Comparison of ENCODE assay signal across 9 cellular contexts in the genomic region with DNA sequence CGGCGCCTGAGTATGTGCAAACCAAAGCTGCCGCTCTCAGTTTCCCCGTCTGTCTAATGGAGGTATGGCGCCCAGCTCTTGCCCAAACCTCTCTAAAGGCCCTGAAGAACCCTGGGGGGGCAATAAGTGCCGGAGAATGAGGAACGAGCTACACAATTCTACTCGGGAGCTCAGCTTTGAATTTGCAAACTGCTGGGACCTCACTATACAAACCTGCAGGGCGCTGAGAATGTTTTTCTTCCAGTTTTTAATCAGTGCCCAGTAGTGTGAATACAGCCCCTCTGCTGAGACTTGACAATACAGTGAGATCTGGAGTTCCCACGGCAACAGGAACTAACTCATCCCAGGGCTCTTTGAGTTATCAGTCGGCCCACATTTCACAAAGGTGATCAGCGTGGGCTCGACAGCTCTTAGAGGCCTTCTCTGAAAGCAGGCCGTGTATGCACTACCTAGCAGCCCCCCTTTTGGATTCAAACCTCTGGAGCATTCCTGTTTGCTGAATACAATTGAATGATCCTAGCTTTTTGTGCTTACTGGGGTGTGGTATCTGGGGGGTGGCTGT. TPM values are rescaled to one million over a fixed set of nuclear protein-coding genes. Genes with fewer than 3 reads are reported as not detected.
DNase-seq lines count a peak whose midpoint lies in the region; ATAC-seq and TF ChIP-seq lines count a peak whose summit lies in the region.
"Had no signal": no experiment of that assay in that cellular context is flagged by ENCODE, and none has a peak within 500 bp of the region (broad histone marks: within the 10 kb centered on the region; RNA-seq: fewer than 3 reads in every experiment).

No MANE protein-coding gene starts in this region.

- peak overlapping the region; percentile 50 for H3K4ac ChIP-seq in trophoblast cell (ENCODE audit: low read depth, low read length)

- H2BK12ac ChIP-seq in trophoblast cell (ENCODE audit: low read length), result no peak overlapping the region

- intact Hi-C loops in heart right ventricle (cut with DNase I), result loop anchor here in 1 of 10 donors (5.0 to 10.0 kb wide), 2 partner anchors 40 to 418 kb away; a partner anchor contains a TSS
- intact Hi-C loops in cardiac septum (cut with DNase I), result loop anchor here (5.0 kb wide), 1 partner anchor 420 kb away; a partner anchor contains a TSS

- H3K36me3 Mint-ChIP-seq in T-helper 2 cell treated with Interferon-gamma antibody and Interleukin-4, amounts not matched to agents 5 μg/mL and 100 μg/mL, for 36 hours (ENCODE audit: low read depth), result peaks cover 31% of the 10 kb centered on the region

- peak overlapping the region; percentile 45 for H3K14ac ChIP-seq in trophoblast cell (ENCODE audit: low read length)

- H4K91ac ChIP-seq in trophoblast cell (ENCODE audit: low read depth, low read length), result peak overlapping the region; percentile 62

- peaks cover 0 to 47% (median 22%) of the 10 kb centered on the region in 9 donors for H3K36me3 ChIP-seq in heart right ventricle
- H3K36me3 ChIP-seq in trophoblast cell (ENCODE audit: control insufficient read depth in 1 of 2, insufficient read depth in 2 of 2, low read length in 2 of 2), result peaks cover 27 to 35% of the 10 kb centered on the region in 2 experiments

- H3K27me3 ChIP-seq in heart right ventricle, result no peaks in the 10 kb centered on the region
- no peaks in the 10 kb centered on the region for H3K27me3 ChIP-seq in trophoblast cell (ENCODE audit: insufficient read depth, low read length)

- H3K4me3 ChIP-seq in heart right ventricle (peak overlapping the region; percentile 65 to 90 (median 86)), fibroblast of mammary gland (ENCODE audit: control insufficient read depth, low read depth, low read length) (peak overlapping the region; percentile 57), trophoblast cell (ENCODE audit: low read depth, low read length) (peak overlapping the region; percentile 69)

- TF ChIP-seq CTCF in heart right ventricle (IDR thresholded peaks at IDR 0.05), result no peak
- no peak for TF ChIP-seq CTCF in fibroblast of mammary gland (conservative IDR thresholded peaks at IDR 0.05; ENCODE audit: control insufficient read depth, insufficient read depth, low read depth, low read length)

- WGBS in heart right ventricle, 2 donors, result 6 to 10% methylated on average over 14 of the region's 14 CpGs
- WGBS in trophoblast cell (ENCODE audit: extremely low coverage, insufficient coverage, insufficient read length), result no CpG with 5 or more reads among the region's 14 CpGs

- H2BK120ac ChIP-seq in trophoblast cell (ENCODE audit: insufficient read depth, low read length, poor library complexity), result peak overlapping the region; percentile 7

- peak overlapping the region; percentile 91 for H3K4me2 ChIP-seq in trophoblast cell (ENCODE audit: low read length)

- H2BK5ac ChIP-seq in trophoblast cell (ENCODE audit: low read depth, low read length, poor library complexity), result peak overlapping the region; percentile 47

- peak overlapping the region; percentile 59 for H2AFZ ChIP-seq in trophoblast cell (ENCODE audit: insufficient read depth, low read length, poor library complexity)

- H3K18ac ChIP-seq in trophoblast cell (ENCODE audit: low read length), result no peak overlapping the region

- peaks cover 2% of the 10 kb centered on the region for H3K79me2 ChIP-seq in trophoblast cell (ENCODE audit: control insufficient read depth, insufficient read depth, low read length, poor library complexity)

- no peaks in the 10 kb centered on the region for H3K27me3 Mint-ChIP-seq in T-helper 2 cell treated with Interferon-gamma antibody and Interleukin-4, amounts not matched to agents 5 μg/mL and 100 μg/mL, for 36 hours (ENCODE audit: low read depth)

- no peak overlapping the region for H2AK5ac ChIP-seq in trophoblast cell (ENCODE audit: low read length)

- no peak for ATAC-seq in heart right ventricle

- peaks cover 11% of the 10 kb centered on the region for H3K79me1 ChIP-seq in trophoblast cell (ENCODE audit: low read length)

- peak overlapping the region; percentile 98 for H3K27ac Mint-ChIP-seq in T-helper 2 cell treated with Interferon-gamma antibody and Interleukin-4, amounts not matched to agents 5 μg/mL and 100 μg/mL, for 36 hours

- H3K9me3 ChIP-seq in heart right ventricle (no peaks in the 10 kb centered on the region), trophoblast cell (ENCODE audit: insufficient read depth, low read depth, low read length) (no peaks in the 10 kb centered on the region)

- H4K12ac ChIP-seq in trophoblast cell (ENCODE audit: low read depth, low read length), result no peak overlapping the region

- H3K4me3 Mint-ChIP-seq in T-helper 2 cell treated with Interferon-gamma antibody and Interleukin-4, amounts not matched to agents 5 μg/mL and 100 μg/mL, for 36 hours, result peak overlapping the region; percentile 90

- H3K23ac ChIP-seq in trophoblast cell (ENCODE audit: low read length), result no peak overlapping the region

- DNase-seq in heart right ventricle (no peak), cardiac septum (ENCODE audit: low spot score) (no peak), fibroblast of mammary gland (ENCODE audit: low read depth) (no peak), trophoblast cell (no peak), SW 1271 (lab: John Stamatoyannopoulos, UW) (no peak), NCI-H446 treated with DMSO at 0.1 percent for 48 hours (lab: John Stamatoyannopoulos, UW) (no peak)
- DNase-seq in T-helper 2 cell treated with Interferon-gamma antibody and Interleukin-4, amounts not matched to agents 5 μg/mL and 100 μg/mL, for 36 hours (ENCODE audit: low spot score), result no peak
- no peak for DNase-seq in stimulated activated naive CD4-positive, alpha-beta T cell treated with Interleukin-2 at 50 U/mL for 16 hours (lab: John Stamatoyannopoulos, UW)

- H3K9ac ChIP-seq in trophoblast cell (ENCODE audit: low read length), result peak overlapping the region; percentile 87

- H3K9me3 Mint-ChIP-seq in T-helper 2 cell treated with Interferon-gamma antibody and Interleukin-4, amounts not matched to agents 5 μg/mL and 100 μg/mL, for 36 hours, result peaks cover 8% of the 10 kb centered on the region

- H3K4me1 Mint-ChIP-seq in T-helper 2 cell treated with Interferon-gamma antibody and Interleukin-4, amounts not matched to agents 5 μg/mL and 100 μg/mL, for 36 hours (ENCODE audit: low read depth), result peaks cover 30% of the 10 kb centered on the region

- H4K8ac ChIP-seq in trophoblast cell (ENCODE audit: low read depth, low read length), result peak overlapping the region; percentile 68

- H3K27ac ChIP-seq in heart right ventricle (peak overlapping the region; percentile 91 to 99 (median 97)), trophoblast cell (ENCODE audit: low read depth, low read length) (no peak overlapping the region)

- H3K4me1 ChIP-seq in heart right ventricle (peaks cover 3 to 58% (median 34%) of the 10 kb centered on the region in 9 donors), trophoblast cell (ENCODE audit: control insufficient read depth in 1 of 2, insufficient read depth in 2 of 2, low read length in 2 of 2) (peaks cover 0 to 8% of the 10 kb centered on the region in 2 experiments)

RNA-seq across cellular contexts. Expression of a gene that starts 41.7 kb away (rescaled TPM):
- total RNA-seq in heart right ventricle (10 to 100 TPM in 8 of 10 donors, 1 to 10 TPM in 2; 6.6 to 18.6 (median 12.2) TPM), cardiac septum (9.8 TPM)
- 10 to 100 TPM in 1 of 2 donors, 1 to 10 TPM in 1; 8.7 to 21.0 TPM for polyA plus RNA-seq in heart right ventricle
- 9.2 and 9.3 TPM in 2 replicates for polyA plus RNA-seq in trophoblast cell (2013)

RNA-seq across cellular contexts. Expression of a gene that starts 41.9 kb away (rescaled TPM):
- total RNA-seq in heart right ventricle, result 1 to 10 TPM in 3 of 10 donors, under 1 TPM in 2, not detected in 5; 0.62 to 3.3 (median 1.1) TPM
- polyA plus RNA-seq in heart right ventricle, result 1 to 10 TPM; 1.6 to 2.5 TPM
- total RNA-seq in cardiac septum, result 0.70 TPM
- polyA plus RNA-seq in trophoblast cell (2013), result 1.3 and 1.5 TPM in 2 replicates
- total RNA-seq: pulmonary artery endothelial cell had no signal
